In genomic region chr19:33064117-33064777, GRCh38 we compare ENCODE assay signal across 1 cellular context.
A peak's percentile ranks its signal among the peaks of the same experiment; 100 is the strongest.
TF ChIP-seq lines count a peak whose summit lies in the region.

No MANE protein-coding gene starts in this region.

TF ChIP-seq in HepG2, 621 proteins besides CTCF, POLR2A, EP300 and RAD21 (continues in another document):
- TF ChIP-seq ZBTB42 (CRISPR knock-in tag; IDR thresholded peaks at IDR 0.05) (peak; percentile 50; the same call in 1 of the 2 replicates), ZBTB4 (CRISPR knock-in tag; IDR thresholded peaks at IDR 0.05; ENCODE audit: borderline replicate concordance) (no peak), MAZ (IDR thresholded peaks at IDR 0.05; ENCODE audit: borderline replicate concordance, low read depth, low read length) (peak; percentile 12; the same call in 1 of the 2 replicates), MAZ (CRISPR knock-in tag; IDR thresholded peaks at IDR 0.05; ENCODE audit: low read depth) (no peak), ELF4 (CRISPR knock-in tag; IDR thresholded peaks at IDR 0.05; ENCODE audit: borderline replicate concordance) (no peak), PCBP1 (IDR thresholded peaks at IDR 0.05; ENCODE audit: borderline replicate concordance, low read depth, low read length) (0 out of 2 replicates have a peak, but pooled peaks have one; percentile 40), ZMYM3 (CRISPR knock-in tag; IDR thresholded peaks at IDR 0.05) (peak; percentile 92), MTA1 (CRISPR knock-in tag; IDR thresholded peaks at IDR 0.05; ENCODE audit: borderline replicate concordance) (peak; percentile 44; the same call in 1 of the 2 replicates), ZNF24 (IDR thresholded peaks at IDR 0.05) (no peak), STAG1 (CRISPR knock-in tag; IDR thresholded peaks at IDR 0.05) (0 out of 2 replicates have a peak, but pooled peaks have one; percentile 2), BCL3 (CRISPR knock-in tag; IDR thresholded peaks at IDR 0.05) (no peak), POGZ (CRISPR knock-in tag; IDR thresholded peaks at IDR 0.05) (peak; percentile 47; the same call in 1 of the 2 replicates), TAF1 (CRISPR knock-in tag; IDR thresholded peaks at IDR 0.05) (0 out of 2 replicates have a peak, but pooled peaks have one; percentile 22), HNF4G (IDR thresholded peaks at IDR 0.05; ENCODE audit: borderline replicate concordance, low read depth, low read length) (no peak), HNF4G (CRISPR knock-in tag; IDR thresholded peaks at IDR 0.05; ENCODE audit: borderline replicate concordance, low read depth) (no peak), NFKB2 (CRISPR knock-in tag; IDR thresholded peaks at IDR 0.05; ENCODE audit: borderline replicate concordance) (peak; percentile 41; the same call in 1 of the 2 replicates), GPBP1L1 (CRISPR knock-in tag; IDR thresholded peaks at IDR 0.05) (no peak), E2F5 (CRISPR knock-in tag; conservative IDR thresholded peaks at IDR 0.05) (no peak), ZNF687 (CRISPR knock-in tag; IDR thresholded peaks at IDR 0.05) (peak; percentile 36; the same call in 1 of the 2 replicates), ZBTB44 (CRISPR knock-in tag; IDR thresholded peaks at IDR 0.05) (no peak), ZNF7 (CRISPR knock-in tag; IDR thresholded peaks at IDR 0.05) (no peak), YY1 (IDR thresholded peaks at IDR 0.05; ENCODE audit: insufficient read depth, insufficient replicate concordance, low read depth, low read length) (peak; percentile 10), ZKSCAN5 (CRISPR knock-in tag; IDR thresholded peaks at IDR 0.05) (0 out of 2 replicates have a peak, but pooled peaks have one; percentile 48), ZNF572 (CRISPR knock-in tag; IDR thresholded peaks at IDR 0.05) (0 out of 2 replicates have a peak, but pooled peaks have one; percentile 28), MNT (IDR thresholded peaks at IDR 0.05) (no peak), SALL1 (CRISPR knock-in tag; IDR thresholded peaks at IDR 0.05) (peak; percentile 30; the same call in 1 of the 2 replicates)
- TF ChIP-seq, protein P1, sequence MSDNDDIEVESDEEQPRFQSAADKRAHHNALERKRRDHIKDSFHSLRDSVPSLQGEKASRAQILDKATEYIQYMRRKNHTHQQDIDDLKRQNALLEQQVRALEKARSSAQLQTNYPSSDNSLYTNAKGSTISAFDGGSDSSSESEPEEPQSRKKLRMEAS (IDR thresholded peaks at IDR 0.05): peak; percentile 61; the same call in 1 of the 2 replicates
- TF ChIP-seq, protein P2, sequence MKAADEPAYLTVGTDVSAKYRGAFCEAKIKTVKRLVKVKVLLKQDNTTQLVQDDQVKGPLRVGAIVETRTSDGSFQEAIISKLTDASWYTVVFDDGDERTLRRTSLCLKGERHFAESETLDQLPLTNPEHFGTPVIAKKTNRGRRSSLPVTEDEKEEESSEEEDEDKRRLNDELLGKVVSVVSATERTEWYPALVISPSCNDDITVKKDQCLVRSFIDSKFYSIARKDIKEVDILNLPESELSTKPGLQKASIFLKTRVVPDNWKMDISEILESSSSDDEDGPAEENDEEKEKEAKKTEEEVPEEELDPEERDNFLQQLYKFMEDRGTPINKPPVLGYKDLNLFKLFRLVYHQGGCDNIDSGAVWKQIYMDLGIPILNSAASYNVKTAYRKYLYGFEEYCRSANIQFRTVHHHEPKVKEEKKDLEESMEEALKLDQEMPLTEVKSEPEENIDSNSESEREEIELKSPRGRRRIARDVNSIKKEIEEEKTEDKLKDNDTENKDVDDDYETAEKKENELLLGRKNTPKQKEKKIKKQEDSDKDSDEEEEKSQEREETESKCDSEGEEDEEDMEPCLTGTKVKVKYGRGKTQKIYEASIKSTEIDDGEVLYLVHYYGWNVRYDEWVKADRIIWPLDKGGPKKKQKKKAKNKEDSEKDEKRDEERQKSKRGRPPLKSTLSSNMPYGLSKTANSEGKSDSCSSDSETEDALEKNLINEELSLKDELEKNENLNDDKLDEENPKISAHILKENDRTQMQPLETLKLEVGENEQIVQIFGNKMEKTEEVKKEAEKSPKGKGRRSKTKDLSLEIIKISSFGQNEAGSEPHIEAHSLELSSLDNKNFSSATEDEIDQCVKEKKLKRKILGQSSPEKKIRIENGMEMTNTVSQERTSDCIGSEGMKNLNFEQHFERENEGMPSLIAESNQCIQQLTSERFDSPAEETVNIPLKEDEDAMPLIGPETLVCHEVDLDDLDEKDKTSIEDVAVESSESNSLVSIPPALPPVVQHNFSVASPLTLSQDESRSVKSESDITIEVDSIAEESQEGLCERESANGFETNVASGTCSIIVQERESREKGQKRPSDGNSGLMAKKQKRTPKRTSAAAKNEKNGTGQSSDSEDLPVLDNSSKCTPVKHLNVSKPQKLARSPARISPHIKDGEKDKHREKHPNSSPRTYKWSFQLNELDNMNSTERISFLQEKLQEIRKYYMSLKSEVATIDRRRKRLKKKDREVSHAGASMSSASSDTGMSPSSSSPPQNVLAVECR (CRISPR knock-in tag; IDR thresholded peaks at IDR 0.05; ENCODE audit: borderline replicate concordance): peak; percentile 21
